Comparison of ENCODE assay signal across 8 cellular contexts in the genomic region with DNA sequence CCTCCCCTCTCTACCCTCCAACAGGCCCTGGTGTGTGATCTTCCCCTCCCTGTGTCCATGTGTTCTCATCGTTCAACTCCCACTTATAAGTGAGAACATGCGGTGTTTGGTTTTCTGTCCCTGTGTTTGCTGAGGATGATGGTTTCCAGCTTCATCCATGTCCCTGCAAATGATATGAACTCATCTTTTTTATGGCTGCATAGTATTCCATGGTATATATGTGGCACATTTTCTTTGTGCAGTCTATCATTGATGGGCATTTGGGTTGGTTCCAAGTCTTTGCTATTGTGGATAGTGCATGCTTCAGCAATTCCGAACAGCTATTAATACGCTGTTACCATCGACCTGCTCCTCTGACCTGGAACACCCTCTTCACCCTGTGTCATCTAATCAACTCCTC. TPM values are rescaled to one million over a fixed set of nuclear protein-coding genes. Genes with fewer than 3 reads are reported as not detected.
DNase-seq lines count a peak whose midpoint lies in the region; ATAC-seq, FAIRE-seq and TF ChIP-seq lines count a peak whose summit lies in the region.
"Not testable (repeated sequence)": the region's sequence is repeated elsewhere in the genome, so short reads cannot be mapped to it uniquely, and the experiment has no call there.
"Had no signal": no experiment of that assay in that cellular context is flagged by ENCODE, and none has a peak within 500 bp of the region (broad histone marks: within the 10 kb centered on the region; RNA-seq: fewer than 3 reads in every experiment).

No MANE protein-coding gene starts in this region.

- H3K14ac ChIP-seq in mesenchymal stem cell (ENCODE audit: low read length in 2 of 2) = not testable (repeated sequence)

- peak overlapping the region; percentile 52 for H3K4me3 Mint-ChIP-seq in neural progenitor cell

- H3K79me1 ChIP-seq in mesenchymal stem cell (replicated peaks; ENCODE audit: low read length, poor library complexity, severe bottlenecking) = not testable (repeated sequence)

- H2BK12ac ChIP-seq in mesenchymal stem cell (ENCODE audit: low read length in 2 of 2) = not testable (repeated sequence)

- not testable (repeated sequence) for TF ChIP-seq EP300 in HepG2 (IDR thresholded peaks at IDR 0.05; ENCODE audit: low read depth in 2 of 2, low read length in 2 of 2); HepG2 (CRISPR knock-in tag; IDR thresholded peaks at IDR 0.05; ENCODE audit: borderline replicate concordance)

- H3K4me3 ChIP-seq in HEK293 (ENCODE audit: low read depth, low read length); Peyer's patch; colonic mucosa; HepG2 (replicated peaks in 1 of 3; ENCODE audit: insufficient read depth in 1 of 3, low read depth in 2 of 3, low read length in 3 of 3); mesenchymal stem cell (ENCODE audit: insufficient read depth in 1 of 2, low read depth in 1 of 2, low read length in 2 of 2); neural progenitor cell: not testable (repeated sequence)
- 0 out of 2 replicates have a peak overlapping the region, but pooled peaks have one; percentile 27 for H3K4me3 ChIP-seq in Karpas-422 (ENCODE audit: low read length)

- not testable (repeated sequence) for TF ChIP-seq POLR2A in Peyer's patch (IDR thresholded peaks at IDR 0.05); HepG2 (IDR thresholded peaks at IDR 0.05; ENCODE audit: insufficient read depth in 1 of 2, low read depth in 2 of 2, low read length in 2 of 2)

- H4K20me1 ChIP-seq in Karpas-422 (ENCODE audit: insufficient read depth, low read depth, low read length); HepG2 (ENCODE audit: insufficient read depth, low read length); neural progenitor cell (ENCODE audit: low read depth): not testable (repeated sequence)

- CTCF ChIA-PET in HEK293 (lab: Yijun Ruan, JAX) = interaction anchor here (0.9 kb wide), 1 partner anchor 169 kb away, joined by 3 read pairs; no protein-coding TSS in a partner anchor
- CTCF ChIA-PET in HepG2 (lab: Yijun Ruan, JAX; ENCODE audit: low intra/inter-chr PET ratio, low total read pairs) = not testable (repeated sequence)

- not testable (repeated sequence) for H2BK5ac ChIP-seq in mesenchymal stem cell (ENCODE audit: low read depth, low read length, poor library complexity, severe bottlenecking)

- H3F3A ChIP-seq in neural progenitor cell (ENCODE audit: low read depth) = not testable (repeated sequence)

- peak overlapping the region; percentile 20 for H2AK5ac ChIP-seq in mesenchymal stem cell (ENCODE audit: low read length, severe bottlenecking)

- not testable (repeated sequence) for H4K91ac ChIP-seq in mesenchymal stem cell (ENCODE audit: low read length)

- H3K23ac ChIP-seq in mesenchymal stem cell (ENCODE audit: low read length in 2 of 2) = not testable (repeated sequence)

- FAIRE-seq in HepG2 (lab: Jason Lieb, UNC) = not testable (repeated sequence)

- not testable (repeated sequence) for ATAC-seq in HepG2

- not testable (repeated sequence) for H3K9me3 ChIP-seq in HEK293 (ENCODE audit: control insufficient read depth, insufficient read depth, low read depth, low read length); Karpas-422 (ENCODE audit: low read length); Peyer's patch; colonic mucosa; HepG2 (ENCODE audit: low read length); mesenchymal stem cell (ENCODE audit: control insufficient read depth, low read length); neural progenitor cell (ENCODE audit: low read depth)

- intact Hi-C loops in colonic mucosa (cut with DNase I) = not testable (repeated sequence)
- intact Hi-C loops in HepG2 (cut with micrococcal nuclease; ENCODE audit: unreplicated experiment) = loop anchor here (1.0 kb wide), 1 partner anchor 28 kb away; no protein-coding TSS in a partner anchor

- not testable (repeated sequence) for H2BK120ac ChIP-seq in mesenchymal stem cell (ENCODE audit: low read depth, low read length)

- not testable (repeated sequence) for TF ChIP-seq CTCF in HEK293 (tag by site-specific recombination; IDR thresholded peaks at IDR 0.05); Peyer's patch (IDR thresholded peaks at IDR 0.05); colonic mucosa (IDR thresholded peaks at IDR 0.05); HepG2 (CRISPR knock-in tag; IDR thresholded peaks at IDR 0.05); neural progenitor cell (IDR thresholded peaks at IDR 0.05)

- H2AFZ ChIP-seq in Karpas-422 (ENCODE audit: low read length); HepG2 (ENCODE audit: low read length); mesenchymal stem cell (ENCODE audit: low read depth, low read length); neural progenitor cell (replicated peaks): not testable (repeated sequence)

- BruUV-seq in HepG2 (replicated peaks; lab: Mats Ljungman, UMichigan) = not testable (repeated sequence)

- H2BK15ac ChIP-seq in mesenchymal stem cell (ENCODE audit: low read depth, poor library complexity, severe bottlenecking) = not testable (repeated sequence)

- not testable (repeated sequence) for H3K9ac ChIP-seq in Karpas-422 (ENCODE audit: low read length); colonic mucosa (ENCODE audit: low read depth in 2 of 2, low read length in 2 of 2); HepG2 (ENCODE audit: insufficient read depth, low read depth, low read length); mesenchymal stem cell (ENCODE audit: low read length); neural progenitor cell

- H3K36me3 Mint-ChIP-seq in neural progenitor cell = not testable (repeated sequence)

- not testable (repeated sequence) for H3K9me2 ChIP-seq in Karpas-422 (replicated peaks; ENCODE audit: insufficient read depth, low read length)

- not testable (repeated sequence) for H3K4me2 ChIP-seq in Karpas-422 (ENCODE audit: low read depth, low read length, poor library complexity, severe bottlenecking); HepG2 (ENCODE audit: low read depth, low read length); mesenchymal stem cell (ENCODE audit: low read length, poor library complexity, severe bottlenecking); neural progenitor cell

- H3K4me1 Mint-ChIP-seq in neural progenitor cell = peaks cover 11% of the 10 kb centered on the region

- not testable (repeated sequence) for H3K27ac ChIP-seq in HEK293 (ENCODE audit: extremely low read depth, low read depth, low read length); mesenchymal stem cell (ENCODE audit: low read length, poor library complexity, severe bottlenecking); neural progenitor cell
- H3K27ac ChIP-seq in Karpas-422 (ENCODE audit: low read length) = peak overlapping the region; percentile 100
- H3K27ac ChIP-seq in Peyer's patch = peak overlapping the region in 3 of 4 donors; percentile 33 to 87 (median 80)
- H3K27ac ChIP-seq in colonic mucosa = peak overlapping the region; percentile 42
- peak overlapping the region; percentile 89 for H3K27ac ChIP-seq in HepG2 (ENCODE audit: extremely low read length, insufficient read depth, low read length)

- H3K36me3 ChIP-seq in HEK293 (ENCODE audit: control insufficient read depth in 2 of 2, insufficient read depth in 1 of 2, low read length in 2 of 2); Karpas-422 (ENCODE audit: insufficient read depth, low read length); Peyer's patch; colonic mucosa; HepG2 (replicated peaks in 1 of 2; ENCODE audit: control insufficient read depth in 1 of 2, insufficient read depth in 2 of 2, low read length in 2 of 2); mesenchymal stem cell (ENCODE audit: control insufficient read depth in 1 of 2, insufficient read depth in 2 of 2, low read depth in 1 of 2, low read length in 2 of 2); neural progenitor cell: not testable (repeated sequence)

- 94% methylated on average over 5 of the region's 5 CpGs for WGBS in HepG2 (ENCODE audit: low lambda C conversion rate)
- over 99% methylated on average over 5 of the region's 5 CpGs for WGBS in mesenchymal stem cell

- not testable (repeated sequence) for H3K4me1 ChIP-seq in HEK293 (ENCODE audit: control insufficient read depth, insufficient read depth, low read length); Peyer's patch; colonic mucosa; neural progenitor cell
- H3K4me1 ChIP-seq in Karpas-422 (ENCODE audit: low read length) (peaks cover 81% of the 10 kb centered on the region), HepG2 (ENCODE audit: insufficient read depth, low read length) (peaks cover 64% of the 10 kb centered on the region), mesenchymal stem cell (ENCODE audit: control insufficient read depth, insufficient read depth, low read depth, low read length) (peaks cover 10% of the 10 kb centered on the region)

- H3K79me2 ChIP-seq in Karpas-422 (ENCODE audit: low read length); HepG2 (ENCODE audit: insufficient read depth, low read length); neural progenitor cell (ENCODE audit: low read depth): not testable (repeated sequence)

- not testable (repeated sequence) for H3K27me3 ChIP-seq in Karpas-422 (ENCODE audit: low read length); Peyer's patch; colonic mucosa; HepG2 (ENCODE audit: control insufficient read depth in 1 of 2, insufficient read depth in 2 of 2, low read length in 2 of 2); mesenchymal stem cell (ENCODE audit: control insufficient read depth in 1 of 2, insufficient read depth in 1 of 2, low read length in 2 of 2); neural progenitor cell

- peaks cover 10% of the 10 kb centered on the region for H3K9me3 Mint-ChIP-seq in neural progenitor cell

- in situ Hi-C loops in HepG2 (cut with HindIII; ENCODE audit: extremely low pct_ligation_motif_present, low pct_unique_long_range_greater_than_20kb) = not testable (repeated sequence)

- not testable (repeated sequence) for DNase-seq in Karpas-422; Peyer's patch; colonic mucosa; HepG2 (ENCODE audit: low spot score); mesenchymal stem cell; neural progenitor cell (ENCODE audit: low spot score)

- not testable (repeated sequence) for H3K18ac ChIP-seq in mesenchymal stem cell (ENCODE audit: low read depth in 1 of 2, low read length in 2 of 2)

- POLR2A ChIA-PET in HEK293 (lab: Yijun Ruan, JAX) = not testable (repeated sequence)
- POLR2A ChIA-PET in HepG2 (lab: Yijun Ruan, JAX) = interaction anchor here (2.1 kb wide), 1 partner anchor 33 kb away, joined by 9 read pairs; a partner anchor contains a TSS

- H3K4ac ChIP-seq in mesenchymal stem cell (ENCODE audit: low read depth in 1 of 2, low read length in 2 of 2) = not testable (repeated sequence)

- H3K27ac Mint-ChIP-seq in neural progenitor cell = not testable (repeated sequence)

- H3K27me3 Mint-ChIP-seq in neural progenitor cell (ENCODE audit: insufficient read depth, low read depth) = peaks cover 12% of the 10 kb centered on the region

- H4K8ac ChIP-seq in mesenchymal stem cell (ENCODE audit: low read length) = not testable (repeated sequence)

- TF ChIP-seq RAD21 in HepG2 (CRISPR knock-in tag; IDR thresholded peaks at IDR 0.05) = not testable (repeated sequence)

RNA-seq across cellular contexts. Expression of a gene that starts 32.9 kb away (rescaled TPM):
- 0.15 TPM in 1 of 2 replicates, not detected in the other for total RNA-seq in Karpas-422 (2014; rRNA removed; shearing (Covaris generic); ENCODE audit: low replicate concordance)
- total RNA-seq in Peyer's patch = 100 to 1,000 TPM in 3 of 4 donors, 10 to 100 TPM in 1; 88.3 to 580 (median 468) TPM
- total RNA-seq in colonic mucosa = 100 to 1,000 TPM; 243 to 300 TPM
- total RNA-seq in HepG2 (2016; rRNA removed; fragmentation: Illumina TruSeq; extraction: Trizol) = 176 and 185 TPM in 2 replicates
- 74.9 and 87.3 TPM in 2 replicates for total RNA-seq in HepG2 (2016; cell fraction: cytosol; rRNA removed; fragmentation: Illumina TruSeq; extraction: Trizol; ENCODE audit: low read depth)
- 158 and 182 TPM in 2 replicates for total RNA-seq in HepG2 (2016; cell fraction: insoluble cytoplasmic fraction; rRNA removed; fragmentation: Illumina TruSeq; extraction: Trizol)
- 361 and 484 TPM in 2 replicates for total RNA-seq in HepG2 (2016; cell fraction: membrane; rRNA removed; fragmentation: Illumina TruSeq; extraction: Trizol)
- total RNA-seq in HepG2 (2016; cell fraction: nucleus; rRNA removed; fragmentation: Illumina TruSeq; extraction: Trizol) = 203 and 219 TPM in 2 replicates
- polyA plus RNA-seq in HepG2 (2011; rRNA removed) = 193 and 216 TPM in 2 replicates
- polyA plus RNA-seq in HepG2 (2011; cell fraction: cytosol; rRNA removed) = 145 and 153 TPM in 2 replicates
- 169 and 173 TPM in 2 replicates for polyA plus RNA-seq in HepG2 (2011; cell fraction: nucleus; rRNA removed)
- polyA plus RNA-seq in HepG2 (2012) = 84.5 and 103 TPM in 2 replicates
- 2.5 and 3.2 TPM in 2 replicates for polyA plus RNA-seq in HepG2 (2016; cell fraction: cytosol; fragmentation: Illumina TruSeq; extraction: Trizol; ENCODE audit: low read depth)
- 34.1 and 47.0 TPM in 2 replicates for polyA plus RNA-seq in HepG2 (2016; cell fraction: insoluble cytoplasmic fraction; fragmentation: Illumina TruSeq; extraction: Trizol; ENCODE audit: low read depth)
- polyA plus RNA-seq in HepG2 (2016; cell fraction: membrane; fragmentation: Illumina TruSeq; extraction: Trizol; ENCODE audit: low read depth) = 7.0 and 7.3 TPM in 2 replicates
- polyA plus RNA-seq in HepG2 (2016; cell fraction: nucleus; fragmentation: Illumina TruSeq; extraction: Trizol; ENCODE audit: insufficient read depth, low read depth) = 164 and 179 TPM in 2 replicates
- polyA minus RNA-seq in HepG2 (2011; rRNA and poly(A)+ RNA removed; ENCODE audit: low replicate concordance) = 311 and 1,912 TPM in 2 replicates
- 510 and 534 TPM in 2 replicates for polyA minus RNA-seq in HepG2 (2011; cell fraction: cytosol; rRNA and poly(A)+ RNA removed)
- 531 and 554 TPM in 2 replicates for polyA minus RNA-seq in HepG2 (2011; cell fraction: nucleus; rRNA and poly(A)+ RNA removed)
- polyA plus RNA-seq in mesenchymal stem cell (2013, experiment 1 of 2) = 137 TPM
- polyA plus RNA-seq in mesenchymal stem cell (2013, experiment 2 of 2) = 119 TPM
- total RNA-seq in neural progenitor cell (ENCODE audit: low replicate concordance) = 400 and 517 TPM in 2 replicates
- total RNA-seq: CD8-positive, alpha-beta T cell had no signal

Comparison
In these comparisons a context has a peak if more than half of its experiments do, and no peak if none do; other contexts are left out.
1. RNA of a gene that starts 32.9 kb away (total RNA-seq): 400 to 517 TPM in neural progenitor cell, 88.3 to 580 TPM in Peyer's patch, 243 to 300 TPM in colonic mucosa and 74.9 to 484 TPM in HepG2; 0.15 TPM in Karpas-422; every median in the first group is over 10 times any median in the second.